25 cellular contexts compared by ENCODE assay signal in genomic region chr5:143179126-143179740, GRCh38.
DNase-seq lines count a peak whose midpoint lies in the region; ATAC-seq and TF ChIP-seq lines count a peak whose summit lies in the region.
"Had no signal": no experiment of that assay in that cellular context is flagged by ENCODE, and none has a peak within 500 bp of the region (broad histone marks: within the 10 kb centered on the region; RNA-seq: fewer than 3 reads in every experiment).

No MANE protein-coding gene starts in this region.

- no peak overlapping the region for H3K4me2 ChIP-seq in mesenchymal stem cell (ENCODE audit: low read length, poor library complexity, severe bottlenecking)
- H3K4me2 ChIP-seq: PC-9 had no signal

- H2BK12ac ChIP-seq in mesenchymal stem cell (ENCODE audit: low read length in 2 of 2): no peak overlapping the region

- no peak for TF ChIP-seq CTCF in natural killer cell (IDR thresholded peaks at IDR 0.05)
- no peak for TF ChIP-seq CTCF in prostate gland (IDR thresholded peaks at IDR 0.05)

- H3K18ac ChIP-seq in mesenchymal stem cell (ENCODE audit: low read depth in 1 of 2, low read length in 2 of 2): no peak overlapping the region

- H3K36me3 ChIP-seq in mesenchymal stem cell (ENCODE audit: control insufficient read depth in 1 of 2, insufficient read depth in 2 of 2, low read depth in 1 of 2, low read length in 2 of 2) (peaks cover 0 to 2% of the 10 kb centered on the region in 2 experiments), prostate gland (no peaks in the 10 kb centered on the region)
- H3K36me3 ChIP-seq: HAP-1 had no signal

- H3K79me1 ChIP-seq in mesenchymal stem cell (replicated peaks; ENCODE audit: low read length, poor library complexity, severe bottlenecking): no peaks in the 10 kb centered on the region

- peaks cover 32% of the 10 kb centered on the region for H3K36me3 Mint-ChIP-seq in natural killer cell treated with Interleukin-12 subunit alpha and Interleukin-12 subunit beta and Interleukin-15 and Interleukin-18, amount 100 ng/mL, for 72 hours
- H3K36me3 Mint-ChIP-seq in natural killer cell: no peaks in the 10 kb centered on the region

- no peak overlapping the region for H2BK15ac ChIP-seq in mesenchymal stem cell (ENCODE audit: low read depth, poor library complexity, severe bottlenecking)

- ATAC-seq in natural killer cell treated with Interleukin-12 subunit alpha and Interleukin-12 subunit beta and Interleukin-15 and Interleukin-18, amount 100 ng/mL, for 72 hours: no peak
- ATAC-seq in natural killer cell: no peak
- no peak for ATAC-seq in HG03280 (IDR thresholded peaks at IDR 0.05; ENCODE audit: unreplicated experiment)
- ATAC-seq: CD8-positive, alpha-beta T cell; T-cell had no signal

- no peak overlapping the region for H3K27ac ChIP-seq in mesenchymal stem cell (ENCODE audit: low read length, poor library complexity, severe bottlenecking)
- no peak overlapping the region for H3K27ac ChIP-seq in prostate gland
- H3K27ac ChIP-seq: C4-2B, GM23248, PC-9 had no signal

- no peak for TF ChIP-seq POLR2A in prostate gland (IDR thresholded peaks at IDR 0.05)

- H3K4me1 Mint-ChIP-seq in natural killer cell treated with Interleukin-12 subunit alpha and Interleukin-12 subunit beta and Interleukin-15 and Interleukin-18, amount 100 ng/mL, for 72 hours (ENCODE audit: low read depth in 2 of 2): peaks cover 53 to 54% of the 10 kb centered on the region in 2 donors
- H3K4me1 Mint-ChIP-seq in natural killer cell: peaks cover 37 to 43% of the 10 kb centered on the region in 2 donors

- H3K9me3 ChIP-seq in mesenchymal stem cell (ENCODE audit: control insufficient read depth, low read length) (no peaks in the 10 kb centered on the region), prostate gland (no peaks in the 10 kb centered on the region)
- H3K9me3 ChIP-seq: HAP-1 had no signal

- H3K4me1 ChIP-seq in mesenchymal stem cell (ENCODE audit: control insufficient read depth, insufficient read depth, low read depth, low read length) (peaks cover 2% of the 10 kb centered on the region), prostate gland (replicated peaks) (no peaks in the 10 kb centered on the region)
- H3K4me1 ChIP-seq: HAP-1 had no signal

- H2BK120ac ChIP-seq in mesenchymal stem cell (ENCODE audit: low read depth, low read length): no peak overlapping the region

- no peaks in the 10 kb centered on the region for H3K27me3 Mint-ChIP-seq in natural killer cell treated with Interleukin-12 subunit alpha and Interleukin-12 subunit beta and Interleukin-15 and Interleukin-18, amount 100 ng/mL, for 72 hours
- H3K27me3 Mint-ChIP-seq in natural killer cell (ENCODE audit: low read depth in 2 of 2): no peaks in the 10 kb centered on the region
- H3K27me3 Mint-ChIP-seq: B cell, T-cell had no signal

- no peak for DNase-seq in natural killer cell treated with Interleukin-12 subunit alpha and Interleukin-12 subunit beta and Interleukin-15 and Interleukin-18, amount 100 ng/mL, for 72 hours (ENCODE audit: low spot score)
- no peak for DNase-seq in natural killer cell
- DNase-seq in NCI-H69 (lab: John Stamatoyannopoulos, UW): peak; percentile 18
- DNase-seq in mesenchymal stem cell: no peak
- DNase-seq in effector CD8-positive, alpha-beta T cell (lab: John Stamatoyannopoulos, UW): no peak
- DNase-seq in prostate gland (ENCODE audit: low spot score): no peak
- DNase-seq: CD8-positive, alpha-beta T cell; DMS 273 treated with DMSO at 0.1 percent for 48 hours; DND-41; GM23248; HFFc6; KG1; NCI-H1092 treated with DMSO at 0.1 percent for 48 hours; NCI-H1436; NCI-H1930; NCI-H2107; NCI-H446 treated with DMSO at 0.1 percent for 48 hours; NCI-H526; PC-9; SHP77; T-cell had no signal

- no peak overlapping the region for H4K91ac ChIP-seq in mesenchymal stem cell (ENCODE audit: low read length)

- no peak overlapping the region for H3K9ac ChIP-seq in mesenchymal stem cell (ENCODE audit: low read length)
- H3K9ac ChIP-seq: GM23248 had no signal

- H3K4me3 ChIP-seq in mesenchymal stem cell (ENCODE audit: insufficient read depth in 1 of 2, low read depth in 1 of 2, low read length in 2 of 2) (no peak overlapping the region), prostate gland (no peak overlapping the region)
- H3K4me3 ChIP-seq: GM23248, HAP-1, PC-9 had no signal

- H3K9me3 Mint-ChIP-seq in natural killer cell treated with Interleukin-12 subunit alpha and Interleukin-12 subunit beta and Interleukin-15 and Interleukin-18, amount 100 ng/mL, for 72 hours: peaks cover 3% of the 10 kb centered on the region
- no peaks in the 10 kb centered on the region for H3K9me3 Mint-ChIP-seq in natural killer cell
- H3K9me3 Mint-ChIP-seq: CD8-positive, alpha-beta T cell; HFFc6; T-cell had no signal

- no peaks in the 10 kb centered on the region for H3K27me3 ChIP-seq in mesenchymal stem cell (ENCODE audit: control insufficient read depth in 1 of 2, insufficient read depth in 1 of 2, low read length in 2 of 2)
- no peaks in the 10 kb centered on the region for H3K27me3 ChIP-seq in prostate gland (replicated peaks; ENCODE audit: insufficient read depth)

- WGBS in mesenchymal stem cell: 96% methylated on average over 6 of the region's 6 CpGs
- 98% methylated on average over 6 of the region's 6 CpGs for WGBS in prostate gland

- no peak overlapping the region for H3K14ac ChIP-seq in mesenchymal stem cell (ENCODE audit: low read length in 2 of 2)

- peak overlapping the region; percentile 34 to 99 for H3K27ac Mint-ChIP-seq in natural killer cell treated with Interleukin-12 subunit alpha and Interleukin-12 subunit beta and Interleukin-15 and Interleukin-18, amount 100 ng/mL, for 72 hours
- peak overlapping the region in 1 of 2 donors; percentile 55 for H3K27ac Mint-ChIP-seq in natural killer cell
- H3K27ac Mint-ChIP-seq: B cell; CD8-positive, alpha-beta T cell; HFFc6; T-cell had no signal

- H2AFZ ChIP-seq in mesenchymal stem cell (ENCODE audit: low read depth, low read length): no peak overlapping the region
- H2AFZ ChIP-seq: GM23248, PC-9 had no signal

- H3K4ac ChIP-seq in mesenchymal stem cell (ENCODE audit: low read depth in 1 of 2, low read length in 2 of 2): no peak overlapping the region

- H3K4me3 Mint-ChIP-seq in natural killer cell treated with Interleukin-12 subunit alpha and Interleukin-12 subunit beta and Interleukin-15 and Interleukin-18, amount 100 ng/mL, for 72 hours: no peak overlapping the region
- no peak overlapping the region for H3K4me3 Mint-ChIP-seq in natural killer cell
- H3K4me3 Mint-ChIP-seq: B cell; CD8-positive, alpha-beta T cell; HFFc6; T-cell had no signal

- no peak overlapping the region for H2BK5ac ChIP-seq in mesenchymal stem cell (ENCODE audit: low read depth, low read length, poor library complexity, severe bottlenecking)

- H3K23ac ChIP-seq in mesenchymal stem cell (ENCODE audit: low read length in 2 of 2): no peak overlapping the region

- intact Hi-C loops in natural killer cell (cut with micrococcal nuclease) (no loop called here), prostate gland (cut with DNase I) (no loop called here)

- no peak overlapping the region for H4K8ac ChIP-seq in mesenchymal stem cell (ENCODE audit: low read length)

- H2AK5ac ChIP-seq in mesenchymal stem cell (ENCODE audit: low read length, severe bottlenecking): peak overlapping the region; percentile 1
